In genomic region chr2:60554649-60555065, GRCh38 we compare ENCODE assay signal across 8 cellular contexts. TPM values are rescaled to one million over a fixed set of nuclear protein-coding genes. Genes with fewer than 3 reads are reported as not detected.
DNase-seq lines count a peak whose midpoint lies in the region; ATAC-seq, FAIRE-seq and TF ChIP-seq lines count a peak whose summit lies in the region.

No MANE protein-coding gene starts in this region.

- FAIRE-seq in bronchial epithelial cell (lab: Jason Lieb, UNC): no peak

- no peak overlapping the region for H3K27ac ChIP-seq in urinary bladder (ENCODE audit: low read depth)

- H3K4me3 ChIP-seq in bronchial epithelial cell (ENCODE audit: low read depth, low read length) (peak overlapping the region; percentile 88), urinary bladder (ENCODE audit: low read depth, low read length) (peak overlapping the region; percentile 47)

- WGBS in urinary bladder: under 1% methylated on average over 28 of the region's 28 CpGs

- H3K9me3 Mint-ChIP-seq in memory B cell: no peaks in the 10 kb centered on the region

- H3K27me3 ChIP-seq in bronchial epithelial cell (ENCODE audit: control insufficient read depth, insufficient read depth, low read length): peaks cover 3% of the 10 kb centered on the region

- H3K27me3 Mint-ChIP-seq in memory B cell: no peaks in the 10 kb centered on the region

- peaks cover 4% of the 10 kb centered on the region for H3K4me1 Mint-ChIP-seq in memory B cell

- no peak for ATAC-seq in memory B cell (ENCODE audit: low read depth)

- H3K27ac Mint-ChIP-seq in memory B cell: peak overlapping the region; percentile 92

- no peak for TF ChIP-seq CTCF in bronchial epithelial cell (IDR thresholded peaks at IDR 0.05; ENCODE audit: insufficient read depth, low read length, severe bottlenecking)

- H3K4me1 ChIP-seq in urinary bladder (ENCODE audit: insufficient read depth): peaks cover 2% of the 10 kb centered on the region

- peaks cover 8% of the 10 kb centered on the region for H3K36me3 Mint-ChIP-seq in memory B cell

- peak; percentile 61 for DNase-seq in NCI-H510A treated with DMSO at 0.1 percent for 48 hours (lab: John Stamatoyannopoulos, UW)
- DNase-seq in NCI-H510A (lab: John Stamatoyannopoulos, UW): no peak
- DNase-seq in LoVo (ENCODE audit: low spot score): peak; percentile 46
- no peak for DNase-seq in bronchial epithelial cell (ENCODE audit: low read depth)
- DNase-seq in memory B cell (ENCODE audit: low spot score in 2 of 2): peak in 1 of 2 donors; percentile 54
- no peak for DNase-seq in activated effector memory CD4-positive, alpha-beta T cell treated with Interleukin-2 at 50 U/mL for 16 hours
- no peak for DNase-seq in cerebellar cortex (ENCODE audit: low spot score)

- H3K36me3 ChIP-seq in bronchial epithelial cell (ENCODE audit: control insufficient read depth, insufficient read depth, low read length) (no peaks in the 10 kb centered on the region), urinary bladder (ENCODE audit: insufficient read depth) (no peaks in the 10 kb centered on the region)

- peak overlapping the region; percentile 93 for H3K4me3 Mint-ChIP-seq in memory B cell

RNA-seq across cellular contexts. Expression of gene BCL11A, which starts 1.2 kb away (rescaled TPM):
- 1.8 and 3.6 TPM in 2 replicates for total RNA-seq in bronchial epithelial cell
- total RNA-seq in urinary bladder: 10.9 TPM
- 2.4 TPM for polyA plus RNA-seq in urinary bladder

Comparison
In these comparisons a context has a peak if more than half of its experiments do, and no peak if none do; other contexts are left out.
1. DNase-seq: peak in NCI-H510A treated with DMSO at 0.1 percent for 48 hours (single experiment) and LoVo (single experiment); none in NCI-H510A (single experiment), bronchial epithelial cell (single experiment), activated effector memory CD4-positive, alpha-beta T cell treated with Interleukin-2 at 50 U/mL for 16 hours (single experiment) and cerebellar cortex (single experiment).